ENCODE assay signal across 26 cellular contexts in genomic region chr4:30264465-30264864, GRCh38.
"Had no signal": no experiment of that assay in that cellular context is flagged by ENCODE, and none has a peak within 500 bp of the region (broad histone marks: within the 10 kb centered on the region; RNA-seq: fewer than 3 reads in every experiment).

No MANE protein-coding gene starts in this region.

- H3K27me3 ChIP-seq: SJSA1 had no signal

- H3K27ac ChIP-seq: HL-60, KMS-11, RWPE1, SJSA1, SK-N-MC had no signal

- H3K9me3 ChIP-seq: SJSA1 had no signal

- H3K36me3 ChIP-seq: SJSA1 had no signal

- H3K4me1 ChIP-seq: SJSA1 had no signal

- H3K9ac ChIP-seq: KMS-11 had no signal

- H3K4me3 ChIP-seq: K562, SJSA1, SK-N-MC had no signal

- DNase-seq: Kasumi-1, MV-4-11, NCI-H1048, NCI-H1105 treated with DMSO at 0.1 percent for 48 hours, NCI-H1417 treated with DMSO at 0.1 percent for 48 hours, NCI-H146, NCI-H1694 treated with DMSO at 0.1 percent for 48 hours, NCI-H2029, NCI-H2081 treated with DMSO at 0.1 percent for 48 hours, NCI-H2171, NCI-H226, NCI-H446, NCI-H510A, NCI-H524 treated with DMSO at 0.1 percent for 48 hours, NCI-H69, NCI-H774, Right ventricle myocardium superior, SIG-M5 had no signal

- ATAC-seq: K562, Panc1 had no signal

- H3K4me2 ChIP-seq: KMS-11 had no signal

- FAIRE-seq: HTR-8/SVneo, K562 had no signal
